8 cellular contexts compared by ENCODE assay signal in the genomic region with DNA sequence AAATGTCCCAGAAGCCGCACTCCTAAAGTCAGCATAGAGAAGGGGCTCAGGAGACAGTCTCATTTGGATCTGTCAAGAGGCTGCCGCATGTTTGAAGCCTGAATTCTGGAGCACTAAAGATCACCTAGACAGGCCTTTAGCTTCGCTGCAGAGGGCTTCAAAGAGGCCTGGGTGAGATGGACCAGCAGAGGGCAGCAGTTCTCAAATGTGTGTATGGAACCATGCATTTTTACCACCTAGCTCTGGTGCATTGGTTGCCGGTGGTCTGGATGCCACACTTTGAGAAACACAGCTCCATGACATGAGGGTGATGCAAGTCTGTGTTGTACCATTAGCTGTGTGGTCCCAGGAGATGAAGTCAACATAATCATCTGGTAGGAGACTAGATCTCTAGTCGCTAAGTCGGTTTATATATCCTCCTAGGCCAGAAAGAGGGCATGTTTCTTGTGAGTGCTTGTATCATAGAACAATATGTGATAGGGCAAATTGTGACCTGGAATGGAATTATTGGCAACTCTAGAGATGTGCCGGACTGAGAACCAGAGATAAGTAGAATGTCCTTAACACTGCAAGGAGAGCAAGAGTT.
DNase-seq lines count a peak whose midpoint lies in the region; ATAC-seq, FAIRE-seq and TF ChIP-seq lines count a peak whose summit lies in the region.

No MANE protein-coding gene starts in this region.

- H3K4me2 ChIP-seq in MM.1S (ENCODE audit: low read depth, low read length), result no peak overlapping the region
- no peak overlapping the region for H3K4me2 ChIP-seq in SK-N-SH

- H3K4me1 ChIP-seq in MM.1S (ENCODE audit: low read length) (no peaks in the 10 kb centered on the region), SK-N-SH (ENCODE audit: control insufficient read depth in 1 of 2, insufficient read depth in 2 of 2, low read depth in 1 of 2, low read length in 1 of 2) (peaks cover 5 to 13% of the 10 kb centered on the region in 2 experiments; a peak in 2 of 4 replicates)

- no peak overlapping the region for H3K9ac ChIP-seq in MM.1S (ENCODE audit: low read length)
- H3K9ac ChIP-seq in SK-N-SH, result no peak overlapping the region

- H3K27ac ChIP-seq in MM.1S (ENCODE audit: low read length) (no peak overlapping the region), SK-N-SH (ENCODE audit: low read depth in 2 of 2, low read length in 1 of 2) (no peak overlapping the region)

- no peak for TF ChIP-seq EP300 in SK-N-SH (IDR thresholded peaks at IDR 0.05; ENCODE audit: borderline replicate concordance in 1 of 2, low read depth in 1 of 2, low read length in 1 of 2)

- H2AFZ ChIP-seq in MM.1S (ENCODE audit: low read length) (no peak overlapping the region), SK-N-SH (ENCODE audit: low read depth) (no peak overlapping the region)

- peaks cover 2% of the 10 kb centered on the region for H3K4me1 Mint-ChIP-seq in activated naive CD4-positive, alpha-beta T cell treated with anti-CD3 and anti-CD28 coated beads for 36 hours (ENCODE audit: low read depth)
- peaks cover 31% of the 10 kb centered on the region for H3K4me1 Mint-ChIP-seq in progenitor cell of endocrine pancreas (ENCODE audit: low read depth)

- H3F3A ChIP-seq in MM.1S (ENCODE audit: insufficient read depth, low read length) (no peaks in the 10 kb centered on the region), SK-N-SH (replicated peaks; ENCODE audit: insufficient read depth) (peaks cover 10% of the 10 kb centered on the region)

- H3K4me3 ChIP-seq in MM.1S (ENCODE audit: low read length) (no peak overlapping the region), SK-N-SH (ENCODE audit: low read depth in 2 of 2, low read length in 1 of 2) (no peak overlapping the region; a peak in 1 of 4 replicates)

- ATAC-seq in GM21723 (IDR thresholded peaks at IDR 0.05; ENCODE audit: unreplicated experiment) (peak; percentile 76), Right ventricle myocardium superior (ENCODE audit: poor library complexity) (peak; percentile 74)

- H3K79me2 ChIP-seq in MM.1S (ENCODE audit: low read length), result no peaks in the 10 kb centered on the region
- no peaks in the 10 kb centered on the region for H3K79me2 ChIP-seq in SK-N-SH (ENCODE audit: insufficient read depth)

- H3K9me2 ChIP-seq in MM.1S (replicated peaks; ENCODE audit: insufficient read depth, low read length) (no peaks in the 10 kb centered on the region), SK-N-SH (no peaks in the 10 kb centered on the region)

- intact Hi-C loops in activated naive CD4-positive, alpha-beta T cell treated with anti-CD3 and anti-CD28 coated beads for 36 hours (cut with micrococcal nuclease), result loop anchor here (1.0 to 10.0 kb wide), 6 partner anchors 34 to 296 kb away; no protein-coding TSS in a partner anchor
- intact Hi-C loops in Right ventricle myocardium superior (cut with DNase I), result loop anchor here (2.0 to 5.0 kb wide), 2 partner anchors 112 to 186 kb away; no protein-coding TSS in a partner anchor

- H3K27me3 ChIP-seq in MM.1S (replicated peaks; ENCODE audit: insufficient read depth, low read length), result no peaks in the 10 kb centered on the region
- no peaks in the 10 kb centered on the region; the same call in 1 of the 2 replicates for H3K27me3 ChIP-seq in SK-N-SH (ENCODE audit: insufficient read depth)

- no peak overlapping the region for H3K27ac Mint-ChIP-seq in activated naive CD4-positive, alpha-beta T cell treated with anti-CD3 and anti-CD28 coated beads for 36 hours
- no peak overlapping the region for H3K27ac Mint-ChIP-seq in progenitor cell of endocrine pancreas

- POLR2A ChIA-PET in SK-N-SH (lab: Yijun Ruan, JAX), result interaction anchor here (0.7 to 1.1 kb wide), 2 partner anchors 85 to 105 kb away, joined by 3 to 4 read pairs; a partner anchor contains a TSS

- peak; percentile 50 for FAIRE-seq in urothelium cell line (lab: Jason Lieb, UNC)

- H3K36me3 Mint-ChIP-seq in activated naive CD4-positive, alpha-beta T cell treated with anti-CD3 and anti-CD28 coated beads for 36 hours (ENCODE audit: low read depth), result no peaks in the 10 kb centered on the region
- H3K36me3 Mint-ChIP-seq in progenitor cell of endocrine pancreas (ENCODE audit: insufficient read depth), result no peaks in the 10 kb centered on the region

- CTCF ChIA-PET in SK-N-SH (lab: Yijun Ruan, JAX), result interaction anchor here (0.6 to 6.2 kb wide), 61 partner anchors 10 to 497 kb away, joined by 3 to 96 read pairs (median 5); a partner anchor contains a TSS
- CTCF ChIA-PET in activated naive CD4-positive, alpha-beta T cell treated with anti-CD3 and anti-CD28 coated beads for 36 hours (lab: Charles Lee), result interaction anchor here (0.5 to 7.4 kb wide), 45 partner anchors 9 to 490 kb away, joined by 3 to 100 read pairs (median 5); a partner anchor contains a TSS

- WGBS in SK-N-SH (ENCODE audit: low lambda C conversion rate), result 77% methylated on average over 5 of the region's 7 CpGs

- H3K36me3 ChIP-seq in MM.1S (replicated peaks; ENCODE audit: insufficient read depth, low read length) (no peaks in the 10 kb centered on the region), SK-N-SH (replicated peaks in 1 of 2; ENCODE audit: control insufficient read depth in 1 of 2, insufficient read depth in 2 of 2, low read length in 1 of 2) (no peaks in the 10 kb centered on the region)

- TF ChIP-seq RAD21 in SK-N-SH (IDR thresholded peaks at IDR 0.05; ENCODE audit: low read length), result peak; percentile 82

- H3K4me3 Mint-ChIP-seq in activated naive CD4-positive, alpha-beta T cell treated with anti-CD3 and anti-CD28 coated beads for 36 hours, result no peak overlapping the region
- H3K4me3 Mint-ChIP-seq in progenitor cell of endocrine pancreas (ENCODE audit: low read depth), result no peak overlapping the region

- peaks cover 3% of the 10 kb centered on the region for H3K27me3 Mint-ChIP-seq in activated naive CD4-positive, alpha-beta T cell treated with anti-CD3 and anti-CD28 coated beads for 36 hours (ENCODE audit: low read depth)
- H3K27me3 Mint-ChIP-seq in progenitor cell of endocrine pancreas, result no peaks in the 10 kb centered on the region

- no peaks in the 10 kb centered on the region for H3K9me3 Mint-ChIP-seq in activated naive CD4-positive, alpha-beta T cell treated with anti-CD3 and anti-CD28 coated beads for 36 hours
- no peaks in the 10 kb centered on the region for H3K9me3 Mint-ChIP-seq in progenitor cell of endocrine pancreas (ENCODE audit: low read depth)

- TF ChIP-seq CTCF in MM.1S (IDR thresholded peaks at IDR 0.05; ENCODE audit: low read length), result peak; percentile 82
- TF ChIP-seq CTCF in SK-N-SH (IDR thresholded peaks at IDR 0.05), result peak; percentile 86
- TF ChIP-seq CTCF in progenitor cell of endocrine pancreas (IDR thresholded peaks at IDR 0.05; ENCODE audit: unreplicated experiment), result peak; percentile 88

- DNase-seq in D341Med (ENCODE audit: low spot score), result peak; percentile 73
- peak; percentile 62 for DNase-seq in MM.1S
- DNase-seq in SK-N-SH, result peak; percentile 57
- peak; percentile 91 for DNase-seq in activated naive CD4-positive, alpha-beta T cell treated with anti-CD3 and anti-CD28 coated beads for 36 hours
- peak; percentile 81 for DNase-seq in Right ventricle myocardium superior
- DNase-seq in progenitor cell of endocrine pancreas (ENCODE audit: low spot score, unreplicated experiment), result peak; percentile 63
- peak; percentile 57 for DNase-seq in urothelium cell line (ENCODE audit: low spot score)

- H4K20me1 ChIP-seq in MM.1S (ENCODE audit: insufficient read depth, low read length), result no peaks in the 10 kb centered on the region
- H4K20me1 ChIP-seq in SK-N-SH (ENCODE audit: insufficient read depth), result no peaks in the 10 kb centered on the region

- H3K9me3 ChIP-seq in MM.1S (replicated peaks; ENCODE audit: insufficient read depth, low read length) (no peaks in the 10 kb centered on the region), SK-N-SH (no peaks in the 10 kb centered on the region)

TF ChIP-seq in SK-N-SH, 30 proteins besides CTCF, POLR2A, EP300 and RAD21 (continues in another document):
- TF ChIP-seq MXI1 (IDR thresholded peaks at IDR 0.05; ENCODE audit: low read depth, low read length) (peak; percentile 25; the same call in 1 of the 2 replicates), MEF2A (IDR thresholded peaks at IDR 0.05; ENCODE audit: borderline replicate concordance, low read depth) (no peak), CHD2 (IDR thresholded peaks at IDR 0.05; ENCODE audit: low read length, partially characterized antibody) (no peak), NRF1 (IDR thresholded peaks at IDR 0.05; ENCODE audit: low read depth, low read length) (no peak), RCOR1 (IDR thresholded peaks at IDR 0.05; ENCODE audit: low read length) (no peak), SMC3 (IDR thresholded peaks at IDR 0.05; ENCODE audit: low read depth, low read length) (peak; percentile 90), SIN3A (IDR thresholded peaks at IDR 0.05; ENCODE audit: borderline replicate concordance, low read depth, low read length) (no peak), ELF1 (IDR thresholded peaks at IDR 0.05) (no peak), FOSL2 (IDR thresholded peaks at IDR 0.05; ENCODE audit: borderline replicate concordance, low read depth) (no peak)
- TF ChIP-seq, protein P1, sequence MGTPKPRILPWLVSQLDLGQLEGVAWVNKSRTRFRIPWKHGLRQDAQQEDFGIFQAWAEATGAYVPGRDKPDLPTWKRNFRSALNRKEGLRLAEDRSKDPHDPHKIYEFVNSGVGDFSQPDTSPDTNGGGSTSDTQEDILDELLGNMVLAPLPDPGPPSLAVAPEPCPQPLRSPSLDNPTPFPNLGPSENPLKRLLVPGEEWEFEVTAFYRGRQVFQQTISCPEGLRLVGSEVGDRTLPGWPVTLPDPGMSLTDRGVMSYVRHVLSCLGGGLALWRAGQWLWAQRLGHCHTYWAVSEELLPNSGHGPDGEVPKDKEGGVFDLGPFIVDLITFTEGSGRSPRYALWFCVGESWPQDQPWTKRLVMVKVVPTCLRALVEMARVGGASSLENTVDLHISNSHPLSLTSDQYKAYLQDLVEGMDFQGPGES (IDR thresholded peaks at IDR 0.05; ENCODE audit: low read depth, low read length), result no peak
- TF ChIP-seq, protein P2, sequence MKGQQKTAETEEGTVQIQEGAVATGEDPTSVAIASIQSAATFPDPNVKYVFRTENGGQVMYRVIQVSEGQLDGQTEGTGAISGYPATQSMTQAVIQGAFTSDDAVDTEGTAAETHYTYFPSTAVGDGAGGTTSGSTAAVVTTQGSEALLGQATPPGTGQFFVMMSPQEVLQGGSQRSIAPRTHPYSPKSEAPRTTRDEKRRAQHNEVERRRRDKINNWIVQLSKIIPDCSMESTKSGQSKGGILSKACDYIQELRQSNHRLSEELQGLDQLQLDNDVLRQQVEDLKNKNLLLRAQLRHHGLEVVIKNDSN (IDR thresholded peaks at IDR 0.05; ENCODE audit: borderline replicate concordance, low read depth), result no peak
